Comparison of ENCODE assay signal across 19 cellular contexts in genomic region chr1:29415861-29416260, GRCh38.
"Had no signal": no experiment of that assay in that cellular context is flagged by ENCODE, and none has a peak within 500 bp of the region (broad histone marks: within the 10 kb centered on the region; RNA-seq: fewer than 3 reads in every experiment).

No MANE protein-coding gene starts in this region.

- H3K4me1 ChIP-seq: SJSA1 had no signal

- H3K4me2 ChIP-seq: KMS-11 had no signal

- H3K4me1 Mint-ChIP-seq: activated CD8-positive, alpha-beta memory T cell treated with anti-CD3 and anti-CD28 coated beads, Interleukin-2, amount 10 ng/mL, durations not matched to agents 7 days and 5 days had no signal

- H3K9me3 ChIP-seq: MG63, SJSA1 had no signal

- H3K9ac ChIP-seq: KMS-11 had no signal

- H3K4me3 Mint-ChIP-seq: activated CD8-positive, alpha-beta memory T cell treated with anti-CD3 and anti-CD28 coated beads, Interleukin-2, amount 10 ng/mL, durations not matched to agents 7 days and 5 days; activated naive CD8-positive, alpha-beta T cell; activated T-cell treated with anti-CD3 and anti-CD28 coated beads, Interleukin-2, amount 50 U/mL, for 24 hours; activated T-helper 1 cell treated with anti-CD3 and anti-CD28 coated beads, Interleukin-12 subunit alpha, Interleukin-12 subunit beta, Interleukin-2, Interleukin-4 antibody, amounts not matched to agents 30 ng/mL and 10 ng/mL and 1 ng/mL, durations not matched to agents 14 hours and 24 hours and 36 hours; T-helper 1 cell treated with Interleukin-12 subunit alpha and Interleukin-12 subunit beta and Interleukin-4 antibody, amounts not matched to agents 30 μg/mL and 1 μg/mL, for 36 hours; WTC11 had no signal

- H3K36me3 Mint-ChIP-seq: activated CD8-positive, alpha-beta memory T cell treated with anti-CD3 and anti-CD28 coated beads, Interleukin-2, amount 10 ng/mL, durations not matched to agents 7 days and 5 days; activated naive CD8-positive, alpha-beta T cell; WTC11 had no signal

- DNase-seq: activated CD4-positive, alpha-beta T cell treated with anti-CD3 and anti-CD28 coated beads for 48 hours; activated CD4-positive, alpha-beta T cell treated with anti-CD3 and anti-CD28 coated beads, Interleukin-2, amount 50 U/mL, for 48 hours; activated CD4-positive, CD25-positive, alpha-beta regulatory T cell treated with anti-CD3 and anti-CD28 coated beads, Interleukin-2, amount 50 U/mL, for 72 hours; activated CD8-positive, alpha-beta memory T cell treated with anti-CD3 and anti-CD28 coated beads, Interleukin-2, amount 10 ng/mL, durations not matched to agents 7 days and 5 days; activated effector memory CD4-positive, alpha-beta T cell treated with Interleukin-2 at 50 U/mL for 16 hours; activated naive CD4-positive, alpha-beta T cell; activated T-cell treated with anti-CD3 and anti-CD28 coated beads, Interleukin-2, amount 50 U/mL, for 24 hours; caudate nucleus; MG63; NCI-H1105; NCI-H1694 treated with DMSO at 0.1 percent for 48 hours; NCI-H2029 treated with DMSO at 0.1 percent for 48 hours; T-helper 9 cell had no signal

- H3K9me3 Mint-ChIP-seq: activated T-cell treated with anti-CD3 and anti-CD28 coated beads, Interleukin-2, amount 50 U/mL, for 24 hours; activated T-helper 1 cell treated with anti-CD3 and anti-CD28 coated beads, Interleukin-12 subunit alpha, Interleukin-12 subunit beta, Interleukin-2, Interleukin-4 antibody, amounts not matched to agents 30 ng/mL and 10 ng/mL and 1 ng/mL, durations not matched to agents 14 hours and 24 hours and 36 hours; T-helper 1 cell treated with Interleukin-12 subunit alpha and Interleukin-12 subunit beta and Interleukin-4 antibody, amounts not matched to agents 30 μg/mL and 1 μg/mL, for 36 hours had no signal

- H3K27ac Mint-ChIP-seq: activated CD8-positive, alpha-beta memory T cell treated with anti-CD3 and anti-CD28 coated beads, Interleukin-2, amount 10 ng/mL, durations not matched to agents 7 days and 5 days; activated naive CD8-positive, alpha-beta T cell; activated T-cell treated with anti-CD3 and anti-CD28 coated beads, Interleukin-2, amount 50 U/mL, for 24 hours; activated T-helper 1 cell treated with anti-CD3 and anti-CD28 coated beads, Interleukin-12 subunit alpha, Interleukin-12 subunit beta, Interleukin-2, Interleukin-4 antibody, amounts not matched to agents 30 ng/mL and 10 ng/mL and 1 ng/mL, durations not matched to agents 14 hours and 24 hours and 36 hours; T-helper 1 cell treated with Interleukin-12 subunit alpha and Interleukin-12 subunit beta and Interleukin-4 antibody, amounts not matched to agents 30 μg/mL and 1 μg/mL, for 36 hours; WTC11 had no signal

- H3K27ac ChIP-seq: KMS-11, SJSA1 had no signal

- H3K27me3 ChIP-seq: MG63, SJSA1 had no signal
